8 cellular contexts compared by ENCODE assay signal in the genomic region with DNA sequence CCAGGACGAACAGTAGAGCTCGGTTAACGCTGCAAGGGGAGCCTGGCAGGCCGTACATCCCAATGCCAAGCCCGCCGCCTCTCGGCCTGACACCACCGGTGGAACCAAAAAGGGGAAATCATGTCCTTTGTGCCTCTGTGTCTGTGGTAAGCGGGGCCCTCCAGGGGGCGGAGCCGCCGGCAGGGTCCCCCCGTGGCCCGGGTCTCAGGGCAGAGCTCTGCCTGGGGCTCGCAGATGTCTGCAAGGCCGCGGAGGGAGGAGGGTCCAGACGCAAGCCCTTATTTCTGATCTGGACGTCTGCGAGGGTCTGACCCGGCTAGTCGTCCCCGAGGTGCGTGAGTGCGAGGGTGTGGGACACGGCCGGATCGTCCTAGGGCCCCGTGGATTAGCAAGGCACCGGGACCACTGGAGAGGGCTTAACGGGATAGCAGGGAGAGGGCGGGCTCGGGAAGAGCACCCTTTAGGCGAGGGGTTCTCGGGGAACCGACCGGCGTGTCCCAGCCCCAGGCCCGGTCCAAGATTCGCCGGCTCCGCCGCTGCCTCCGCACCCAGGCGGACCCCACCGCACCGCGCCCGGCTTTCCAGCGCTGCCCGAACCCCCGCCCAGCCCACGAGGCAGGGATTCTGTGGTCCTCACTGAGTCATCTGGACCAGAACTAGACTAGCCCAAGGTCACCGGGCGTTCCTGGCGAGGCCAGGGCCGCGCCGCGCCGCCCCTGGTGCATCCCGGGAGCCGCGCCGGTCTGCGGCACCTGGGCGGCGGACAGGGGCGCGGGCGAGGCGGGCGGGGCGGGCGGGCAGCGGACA.
A peak's percentile ranks its signal among the peaks of the same experiment; 100 is the strongest.
DNase-seq lines count a peak whose midpoint lies in the region; ATAC-seq and TF ChIP-seq lines count a peak whose summit lies in the region.

No MANE protein-coding gene starts in this region.

- H3K27me3 ChIP-seq in iPS DF 6.9 (ENCODE audit: control insufficient read depth, insufficient read depth, low read length), result no peaks in the 10 kb centered on the region

- no peak for TF ChIP-seq CTCF in 22Rv1 (IDR thresholded peaks at IDR 0.05)

- no CpG with 5 or more reads among the region's 76 CpGs for WGBS in iPS DF 6.9 (ENCODE audit: insufficient coverage, insufficient read length)

- H3K4me1 ChIP-seq in iPS DF 6.9 (ENCODE audit: control insufficient read depth, insufficient read depth, low read length), result no peaks in the 10 kb centered on the region

- H3K9me3 ChIP-seq in iPS DF 6.9 (ENCODE audit: control insufficient read depth, insufficient read depth, low read length), result no peaks in the 10 kb centered on the region

- H3K27ac ChIP-seq in 22Rv1 (peak overlapping the region; percentile 90), iPS DF 6.9 (ENCODE audit: low read length) (no peak overlapping the region)

- no peaks in the 10 kb centered on the region for H3K36me3 ChIP-seq in iPS DF 6.9 (ENCODE audit: control insufficient read depth, insufficient read depth, low read length)

- H3K4me3 ChIP-seq in iPS DF 6.9 (ENCODE audit: low read length), result peak overlapping the region; percentile 63
- H3K4me3 ChIP-seq in skeletal muscle cell (ENCODE audit: low read depth, low read length), result peak overlapping the region; percentile 69

- peak; percentile 28 for DNase-seq in T-helper 22 cell (ENCODE audit: low read depth)
- peak; percentile 66 for DNase-seq in astrocyte of the hippocampus (ENCODE audit: low read depth, low spot score)
- DNase-seq in iPS DF 6.9 (ENCODE audit: low read depth, low spot score), result no peak
- DNase-seq in skeletal muscle cell (ENCODE audit: low read depth), result no peak
- DNase-seq in cortex of kidney (lab: John Stamatoyannopoulos, UW), result no peak

- ATAC-seq in GM18858 (IDR thresholded peaks at IDR 0.05; ENCODE audit: unreplicated experiment), result peak; percentile 11
- peak; percentile 17 for ATAC-seq in HG03460 (IDR thresholded peaks at IDR 0.05; ENCODE audit: unreplicated experiment)

Comparison
In these comparisons a context has a peak if more than half of its experiments do, and no peak if none do; other contexts are left out.
1. DNase-seq: peak in T-helper 22 cell (single experiment) and astrocyte of the hippocampus (single experiment); none in iPS DF 6.9 (single experiment), skeletal muscle cell (single experiment) and cortex of kidney (single experiment).